In genomic region chr9:124590886-124591641, GRCh38 we compare ENCODE assay signal across 21 cellular contexts.
DNase-seq lines count a peak whose midpoint lies in the region; ATAC-seq and TF ChIP-seq lines count a peak whose summit lies in the region.
"Had no signal": no experiment of that assay in that cellular context is flagged by ENCODE, and none has a peak within 500 bp of the region (broad histone marks: within the 10 kb centered on the region; RNA-seq: fewer than 3 reads in every experiment).

No MANE protein-coding gene starts in this region.

- no peak overlapping the region for H3K27ac ChIP-seq in colonic mucosa
- H3K27ac ChIP-seq: ovary, stomach, uterus had no signal

- no peak overlapping the region for H3K4me3 Mint-ChIP-seq in activated CD4-positive, alpha-beta memory T cell treated with anti-CD3 and anti-CD28 coated beads for 36 hours
- H3K4me3 Mint-ChIP-seq: activated T-cell treated with anti-CD3 and anti-CD28 coated beads, Interleukin-2, amount 50 U/mL, for 24 hours; CD4-positive, alpha-beta T cell had no signal

- H3K9me3 ChIP-seq in colonic mucosa (no peaks in the 10 kb centered on the region), mucosa of descending colon (no peaks in the 10 kb centered on the region)
- H3K9me3 ChIP-seq: HAP-1, ovary, stomach, uterus had no signal

- H3K36me3 ChIP-seq in colonic mucosa (no peaks in the 10 kb centered on the region), mucosa of descending colon (ENCODE audit: low read depth) (no peaks in the 10 kb centered on the region)
- H3K36me3 ChIP-seq: HAP-1, ovary, stomach, uterus had no signal

- H3K4me1 ChIP-seq in colonic mucosa = no peaks in the 10 kb centered on the region
- H3K4me1 ChIP-seq in mucosa of descending colon (ENCODE audit: low read depth) = peaks cover 14% of the 10 kb centered on the region
- H3K4me1 ChIP-seq: uterus had no signal

- DNase-seq in DMS 273 treated with DMSO at 0.1 percent for 48 hours (lab: John Stamatoyannopoulos, UW) (peak; percentile 76), NCI-H1694 treated with DMSO at 0.1 percent for 48 hours (lab: John Stamatoyannopoulos, UW) (peak; percentile 20), colonic mucosa (peak; percentile 50), mucosa of descending colon (peak in 1 of 3 donors; percentile 68), HCEC 1CT (no peak), cerebellar cortex (ENCODE audit: low spot score) (no peak)
- no peak for DNase-seq in activated CD4-positive, alpha-beta memory T cell treated with anti-CD3 and anti-CD28 coated beads for 36 hours
- DNase-seq: activated CD4-positive, alpha-beta T cell treated with anti-CD3 and anti-CD28 coated beads, Interleukin-2, amount 50 U/mL, for 48 hours; activated naive CD4-positive, alpha-beta T cell treated with anti-CD3 and anti-CD28 coated beads, Interleukin-2, amount 50 U/mL, for 16 hours; activated T-cell treated with anti-CD3 and anti-CD28 coated beads, Interleukin-2, amount 50 U/mL, for 24 hours; CD4-positive, alpha-beta T cell; cortex of kidney; NCI-H1436 treated with DMSO at 0.1 percent for 48 hours; NCI-H510A; ovary; SIG-M5; stimulated activated CD4-positive, alpha-beta T cell treated with anti-CD3 and anti-CD28 coated beads, Interleukin-2, amount 100 ng/mL, for 24 hours; stomach; uterus had no signal

- CTCF ChIA-PET in activated CD4-positive, alpha-beta memory T cell treated with anti-CD3 and anti-CD28 coated beads for 36 hours (lab: Charles Lee) = interaction anchor here (1.1 kb wide), 1 partner anchor 26 kb away, joined by 3 read pairs; no protein-coding TSS in a partner anchor

- intact Hi-C loops in colonic mucosa (cut with DNase I) = no loop called here
- intact Hi-C loops in mucosa of descending colon (cut with DNase I, micrococcal nuclease) = no loop called here
- intact Hi-C loops in activated CD4-positive, alpha-beta memory T cell treated with anti-CD3 and anti-CD28 coated beads for 36 hours (cut with micrococcal nuclease) = no loop called here

- H3K27me3 Mint-ChIP-seq in activated CD4-positive, alpha-beta memory T cell treated with anti-CD3 and anti-CD28 coated beads for 36 hours = peaks cover 12% of the 10 kb centered on the region

- H3K9me3 Mint-ChIP-seq in activated CD4-positive, alpha-beta memory T cell treated with anti-CD3 and anti-CD28 coated beads for 36 hours = no peaks in the 10 kb centered on the region
- H3K9me3 Mint-ChIP-seq: activated T-cell treated with anti-CD3 and anti-CD28 coated beads, Interleukin-2, amount 50 U/mL, for 24 hours; CD4-positive, alpha-beta T cell had no signal

- ATAC-seq in mucosa of descending colon (peak; percentile 94), GM18873 (IDR thresholded peaks at IDR 0.05; ENCODE audit: low FRiP score, unreplicated experiment) (no peak)

- H3K9ac ChIP-seq in colonic mucosa (ENCODE audit: low read depth in 2 of 2, low read length in 2 of 2) = no peak overlapping the region

- no peaks in the 10 kb centered on the region for H3K27me3 ChIP-seq in colonic mucosa
- H3K27me3 ChIP-seq: ovary, stomach, uterus had no signal

- no peaks in the 10 kb centered on the region for H3K36me3 Mint-ChIP-seq in activated CD4-positive, alpha-beta memory T cell treated with anti-CD3 and anti-CD28 coated beads for 36 hours

- no peaks in the 10 kb centered on the region for H3K4me1 Mint-ChIP-seq in activated CD4-positive, alpha-beta memory T cell treated with anti-CD3 and anti-CD28 coated beads for 36 hours (ENCODE audit: low read depth)

- TF ChIP-seq CTCF in colonic mucosa (IDR thresholded peaks at IDR 0.05) (no peak), mucosa of descending colon (IDR thresholded peaks at IDR 0.05) (no peak)

- POLR2A ChIA-PET in activated CD4-positive, alpha-beta memory T cell treated with anti-CD3 and anti-CD28 coated beads for 36 hours (lab: Charles Lee) = no interaction called here

- H3K27ac Mint-ChIP-seq in activated CD4-positive, alpha-beta memory T cell treated with anti-CD3 and anti-CD28 coated beads for 36 hours = no peak overlapping the region
- H3K27ac Mint-ChIP-seq: activated T-cell treated with anti-CD3 and anti-CD28 coated beads, Interleukin-2, amount 50 U/mL, for 24 hours; CD4-positive, alpha-beta T cell had no signal

- no peak overlapping the region for H3K4me3 ChIP-seq in colonic mucosa
- H3K4me3 ChIP-seq in mucosa of descending colon = no peak overlapping the region
- H3K4me3 ChIP-seq: HAP-1, ovary, stomach, uterus had no signal

Comparison
In these comparisons a context has a peak if more than half of its experiments do, and no peak if none do; other contexts are left out.
1. DNase-seq: peak in DMS 273 treated with DMSO at 0.1 percent for 48 hours (single experiment), NCI-H1694 treated with DMSO at 0.1 percent for 48 hours (single experiment) and colonic mucosa (single experiment); none in HCEC 1CT (single experiment), activated CD4-positive, alpha-beta memory T cell treated with anti-CD3 and anti-CD28 coated beads for 36 hours (single experiment) and cerebellar cortex (single experiment).